Comparison of ENCODE assay signal across 41 cellular contexts in the genomic region with DNA sequence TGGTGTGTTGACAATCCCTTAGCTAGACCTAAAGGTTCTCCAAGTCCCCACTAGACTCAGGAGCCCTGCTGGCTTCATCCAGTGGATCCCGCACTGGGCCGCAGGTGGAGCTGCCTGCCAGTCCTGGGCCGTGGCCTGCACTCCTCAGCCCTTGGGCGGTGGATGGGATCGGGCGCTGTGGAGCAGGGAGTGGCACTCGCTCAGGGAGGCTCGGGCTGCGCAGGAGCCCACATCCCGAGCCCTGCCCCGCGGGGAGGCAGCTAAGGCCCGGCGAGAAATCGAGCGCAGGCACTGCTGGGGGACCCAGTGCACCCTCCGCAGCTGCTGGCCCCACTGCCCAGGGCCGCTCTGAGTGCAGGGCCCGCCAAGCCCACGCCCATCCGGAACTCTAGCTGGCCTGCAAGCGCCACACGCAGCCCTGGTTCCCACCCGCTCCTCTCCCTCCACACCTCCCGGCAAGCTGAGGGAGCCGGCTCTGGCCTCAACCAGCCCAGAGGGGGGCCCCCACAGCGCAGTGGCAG.
"Had no signal": no experiment of that assay in that cellular context is flagged by ENCODE, and none has a peak within 500 bp of the region (broad histone marks: within the 10 kb centered on the region; RNA-seq: fewer than 3 reads in every experiment).

No MANE protein-coding gene starts in this region.

- H3K4me3 ChIP-seq: adrenal gland, body of pancreas, breast epithelium, cardiac muscle cell had no signal

- H3K27ac Mint-ChIP-seq: activated naive CD4-positive, alpha-beta T cell treated with anti-CD3 and anti-CD28 coated beads for 36 hours; activated naive CD4-positive, alpha-beta T cell treated with anti-CD3 and anti-CD28 coated beads, Interleukin-2, amount 10 ng/mL, durations not matched to agents 7 days and 5 days; activated naive CD4-positive, alpha-beta T cell treated with anti-CD3 and anti-CD28 coated beads, Interleukin-2, amount 50 U/mL, for 24 hours; activated naive CD4-positive, alpha-beta T cell treated with anti-CD3 and anti-CD28 coated beads, Interleukin-2, amount 50 U/mL, for 72 hours; activated naive CD8-positive, alpha-beta T cell; activated naive CD8-positive, alpha-beta T cell treated with anti-CD3 and anti-CD28 coated beads for 36 hours; activated naive CD8-positive, alpha-beta T cell treated with anti-CD3 and anti-CD28 coated beads, Interleukin-2, amount 10 ng/mL, durations not matched to agents 7 days and 5 days; activated naive CD8-positive, alpha-beta T cell treated with anti-CD3 and anti-CD28 coated beads, Interleukin-2, amount 50 U/mL, for 24 hours; activated T-cell treated with anti-CD3 and anti-CD28 coated beads, Interleukin-2, amount 50 U/mL, for 24 hours; activated T-cell treated with anti-CD3 and anti-CD28 coated beads, Interleukin-2, amount 50 U/mL, for 72 hours; activated T-helper 1 cell treated with anti-CD3 and anti-CD28 coated beads, Interleukin-12 subunit alpha, Interleukin-12 subunit beta, Interleukin-2, Interleukin-4 antibody, amounts not matched to agents 30 ng/mL and 10 ng/mL and 1 ng/mL, durations not matched to agents 14 hours and 24 hours and 36 hours; activated T-helper 17 cell treated with anti-CD3 and anti-CD28 coated beads, Interleukin-2, amount 50 U/mL, for 72 hours; activated T-helper 2 cell treated with anti-CD3 and anti-CD28 coated beads, Interferon-gamma antibody, Interleukin-2, Interleukin-4, amounts not matched to agents 10 μg/mL and 5 μg/mL and 100 μg/mL, durations not matched to agents 14 hours and 24 hours and 36 hours; brain had no signal

- H3K9me3 ChIP-seq: adrenal gland, ascending aorta, body of pancreas, breast epithelium had no signal

- H3K27me3 ChIP-seq: adrenal gland, ascending aorta, body of pancreas, brain microvascular endothelial cell, breast epithelium, cardiac muscle cell had no signal

- H3K4me1 Mint-ChIP-seq: activated naive CD4-positive, alpha-beta T cell treated with anti-CD3 and anti-CD28 coated beads, Interleukin-2, amount 10 ng/mL, durations not matched to agents 7 days and 5 days; activated naive CD4-positive, alpha-beta T cell treated with anti-CD3 and anti-CD28 coated beads, Interleukin-2, amount 50 U/mL, for 24 hours; activated naive CD8-positive, alpha-beta T cell treated with anti-CD3 and anti-CD28 coated beads for 36 hours; activated naive CD8-positive, alpha-beta T cell treated with anti-CD3 and anti-CD28 coated beads, Interleukin-2, amount 50 U/mL, for 24 hours; activated T-helper 17 cell treated with anti-CD3 and anti-CD28 coated beads, Interleukin-2, amount 50 U/mL, for 72 hours; brain had no signal

- H3K4me3 Mint-ChIP-seq: activated naive CD4-positive, alpha-beta T cell treated with anti-CD3 and anti-CD28 coated beads for 36 hours; activated naive CD4-positive, alpha-beta T cell treated with anti-CD3 and anti-CD28 coated beads, Interleukin-2, amount 10 ng/mL, durations not matched to agents 7 days and 5 days; activated naive CD4-positive, alpha-beta T cell treated with anti-CD3 and anti-CD28 coated beads, Interleukin-2, amount 50 U/mL, for 24 hours; activated naive CD8-positive, alpha-beta T cell; activated naive CD8-positive, alpha-beta T cell treated with anti-CD3 and anti-CD28 coated beads for 36 hours; activated naive CD8-positive, alpha-beta T cell treated with anti-CD3 and anti-CD28 coated beads, Interleukin-2, amount 10 ng/mL, durations not matched to agents 7 days and 5 days; activated naive CD8-positive, alpha-beta T cell treated with anti-CD3 and anti-CD28 coated beads, Interleukin-2, amount 50 U/mL, for 24 hours; activated T-cell treated with anti-CD3 and anti-CD28 coated beads, Interleukin-2, amount 50 U/mL, for 24 hours; activated T-cell treated with anti-CD3 and anti-CD28 coated beads, Interleukin-2, amount 50 U/mL, for 4 hours; activated T-cell treated with anti-CD3 and anti-CD28 coated beads, Interleukin-2, amount 50 U/mL, for 72 hours; activated T-helper 1 cell treated with anti-CD3 and anti-CD28 coated beads, Interleukin-12 subunit alpha, Interleukin-12 subunit beta, Interleukin-2, Interleukin-4 antibody, amounts not matched to agents 30 ng/mL and 10 ng/mL and 1 ng/mL, durations not matched to agents 14 hours and 24 hours and 36 hours; activated T-helper 17 cell treated with anti-CD3 and anti-CD28 coated beads, Interleukin-2, amount 50 U/mL, for 72 hours; brain; central memory CD8-positive, alpha-beta T cell had no signal

- H3K27me3 Mint-ChIP-seq: activated naive CD4-positive, alpha-beta T cell treated with anti-CD3 and anti-CD28 coated beads, Interleukin-2, amount 10 ng/mL, durations not matched to agents 7 days and 5 days; activated naive CD4-positive, alpha-beta T cell treated with anti-CD3 and anti-CD28 coated beads, Interleukin-2, amount 50 U/mL, for 24 hours; activated naive CD8-positive, alpha-beta T cell; activated naive CD8-positive, alpha-beta T cell treated with anti-CD3 and anti-CD28 coated beads for 36 hours; activated naive CD8-positive, alpha-beta T cell treated with anti-CD3 and anti-CD28 coated beads, Interleukin-2, amount 50 U/mL, for 24 hours; activated T-cell treated with anti-CD3 and anti-CD28 coated beads, Interleukin-2, amount 50 U/mL, for 24 hours; brain had no signal

- H3K36me3 ChIP-seq: adrenal gland, ascending aorta, brain microvascular endothelial cell, breast epithelium, cardiac muscle cell had no signal

- DNase-seq: activated effector memory CD4-positive, alpha-beta T cell treated with anti-CD3 and anti-CD28 coated beads, Interleukin-2, amount 50 U/mL, for 16 hours; activated effector memory CD4-positive, alpha-beta T cell treated with Interleukin-2 at 50 U/mL for 16 hours; activated gamma-delta T cell; activated gamma-delta T cell treated with Interleukin-2 at 50 U/mL for 16 hours; activated naive CD4-positive, alpha-beta T cell; activated naive CD4-positive, alpha-beta T cell treated with anti-CD3 and anti-CD28 coated beads for 36 hours; activated naive CD4-positive, alpha-beta T cell treated with anti-CD3 and anti-CD28 coated beads, Interleukin-2, amount 10 ng/mL, durations not matched to agents 7 days and 5 days; activated naive CD4-positive, alpha-beta T cell treated with anti-CD3 and anti-CD28 coated beads, Interleukin-2, amount 50 U/mL, for 16 hours; activated naive CD4-positive, alpha-beta T cell treated with Interleukin-2 at 50 U/mL for 16 hours; activated naive CD8-positive, alpha-beta T cell treated with anti-CD3 and anti-CD28 coated beads for 36 hours; activated naive CD8-positive, alpha-beta T cell treated with anti-CD3 and anti-CD28 coated beads, Interleukin-2, amount 10 ng/mL, durations not matched to agents 7 days and 5 days; activated naive CD8-positive, alpha-beta T cell treated with anti-CD3 and anti-CD28 coated beads, Interleukin-2, amount 50 U/mL, for 24 hours; activated T-cell treated with anti-CD3 and anti-CD28 coated beads for 4 hours; activated T-cell treated with anti-CD3 and anti-CD28 coated beads, Interleukin-2, amount 50 U/mL, for 1 hour; activated T-cell treated with anti-CD3 and anti-CD28 coated beads, Interleukin-2, amount 50 U/mL, for 24 hours; activated T-cell treated with anti-CD3 and anti-CD28 coated beads, Interleukin-2, amount 50 U/mL, for 4 hours; activated T-cell treated with anti-CD3 and anti-CD28 coated beads, Interleukin-2, amount 50 U/mL, for 48 hours; activated T-cell treated with anti-CD3 and anti-CD28 coated beads, Interleukin-2, amount 50 U/mL, for 72 hours; adrenal gland; amniotic stem cell; amygdala; anterior cingulate cortex; aorta; body of pancreas; brain microvascular endothelial cell; caudate nucleus; central memory CD4-positive, alpha-beta T cell; cerebellar nuclear complex had no signal

- H3K4me1 ChIP-seq: ascending aorta, body of pancreas, breast epithelium had no signal

- ATAC-seq: activated naive CD4-positive, alpha-beta T cell treated with anti-CD3 and anti-CD28 coated beads, Interleukin-2, amount 50 U/mL, for 72 hours; activated naive CD8-positive, alpha-beta T cell treated with anti-CD3 and anti-CD28 coated beads, Interleukin-2, amount 50 U/mL, for 24 hours; activated T-cell treated with anti-CD3 and anti-CD28 coated beads, Interleukin-2, amount 50 U/mL, for 4 hours; activated T-cell treated with anti-CD3 and anti-CD28 coated beads, Interleukin-2, amount 50 U/mL, for 72 hours; activated T-helper 17 cell treated with anti-CD3 and anti-CD28 coated beads, Interleukin-2, amount 50 U/mL, for 72 hours; body of pancreas had no signal

- H3K36me3 Mint-ChIP-seq: activated naive CD4-positive, alpha-beta T cell treated with anti-CD3 and anti-CD28 coated beads, Interleukin-2, amount 10 ng/mL, durations not matched to agents 7 days and 5 days; activated naive CD4-positive, alpha-beta T cell treated with anti-CD3 and anti-CD28 coated beads, Interleukin-2, amount 50 U/mL, for 24 hours; activated naive CD4-positive, alpha-beta T cell treated with anti-CD3 and anti-CD28 coated beads, Interleukin-2, amount 50 U/mL, for 72 hours; activated naive CD8-positive, alpha-beta T cell; activated naive CD8-positive, alpha-beta T cell treated with anti-CD3 and anti-CD28 coated beads for 36 hours; activated naive CD8-positive, alpha-beta T cell treated with anti-CD3 and anti-CD28 coated beads, Interleukin-2, amount 10 ng/mL, durations not matched to agents 7 days and 5 days; brain had no signal

- H3K27ac ChIP-seq: adrenal gland, ascending aorta, body of pancreas, brain microvascular endothelial cell, breast epithelium, cardiac muscle cell had no signal

- FAIRE-seq: astrocyte, bronchial epithelial cell had no signal

- H3K9me3 Mint-ChIP-seq: activated naive CD4-positive, alpha-beta T cell treated with anti-CD3 and anti-CD28 coated beads for 36 hours; activated naive CD4-positive, alpha-beta T cell treated with anti-CD3 and anti-CD28 coated beads, Interleukin-2, amount 10 ng/mL, durations not matched to agents 7 days and 5 days; activated naive CD4-positive, alpha-beta T cell treated with anti-CD3 and anti-CD28 coated beads, Interleukin-2, amount 50 U/mL, for 24 hours; activated naive CD4-positive, alpha-beta T cell treated with anti-CD3 and anti-CD28 coated beads, Interleukin-2, amount 50 U/mL, for 72 hours; activated naive CD8-positive, alpha-beta T cell treated with anti-CD3 and anti-CD28 coated beads for 36 hours; activated naive CD8-positive, alpha-beta T cell treated with anti-CD3 and anti-CD28 coated beads, Interleukin-2, amount 10 ng/mL, durations not matched to agents 7 days and 5 days; activated naive CD8-positive, alpha-beta T cell treated with anti-CD3 and anti-CD28 coated beads, Interleukin-2, amount 50 U/mL, for 24 hours; activated T-cell treated with anti-CD3 and anti-CD28 coated beads, Interleukin-2, amount 50 U/mL, for 24 hours; activated T-cell treated with anti-CD3 and anti-CD28 coated beads, Interleukin-2, amount 50 U/mL, for 4 hours; activated T-cell treated with anti-CD3 and anti-CD28 coated beads, Interleukin-2, amount 50 U/mL, for 72 hours; activated T-helper 1 cell treated with anti-CD3 and anti-CD28 coated beads, Interleukin-12 subunit alpha, Interleukin-12 subunit beta, Interleukin-2, Interleukin-4 antibody, amounts not matched to agents 30 ng/mL and 10 ng/mL and 1 ng/mL, durations not matched to agents 14 hours and 24 hours and 36 hours; activated T-helper 17 cell treated with anti-CD3 and anti-CD28 coated beads, Interleukin-2, amount 50 U/mL, for 72 hours; activated T-helper 2 cell treated with anti-CD3 and anti-CD28 coated beads, Interferon-gamma antibody, Interleukin-2, Interleukin-4, amounts not matched to agents 10 μg/mL and 5 μg/mL and 100 μg/mL, durations not matched to agents 14 hours and 24 hours and 36 hours; central memory CD8-positive, alpha-beta T cell had no signal
